11 cellular contexts compared by ENCODE assay signal in genomic region chr19:6465006-6465405, GRCh38. TPM values are rescaled to one million over a fixed set of nuclear protein-coding genes. Genes with fewer than 3 reads are reported as not detected.
DNase-seq lines count a peak whose midpoint lies in the region; ATAC-seq and TF ChIP-seq lines count a peak whose summit lies in the region.
"Had no signal": no experiment of that assay in that cellular context is flagged by ENCODE, and none has a peak within 500 bp of the region (broad histone marks: within the 10 kb centered on the region; RNA-seq: fewer than 3 reads in every experiment).

No MANE protein-coding gene starts in this region.

- H3K4me3 ChIP-seq in HUES64 (ENCODE audit: low read length) = peak overlapping the region; percentile 83
- peak overlapping the region; percentile 70 to 80 for H3K4me3 ChIP-seq in mucosa of rectum (ENCODE audit: low read length in 2 of 2)
- H3K4me3 ChIP-seq in heart right ventricle = no peak overlapping the region

- H3K9ac ChIP-seq in HUES64 (ENCODE audit: low read depth, low read length) = peak overlapping the region; percentile 58
- peak overlapping the region; percentile 86 to 95 for H3K9ac ChIP-seq in mucosa of rectum (ENCODE audit: low read depth in 1 of 2, low read length in 2 of 2)

- peaks cover 11% of the 10 kb centered on the region; the same call in 1 of the 2 replicates for H3K36me3 ChIP-seq in HUES64 (ENCODE audit: insufficient read depth, low read length)
- peaks cover 9 to 20% of the 10 kb centered on the region in 2 donors for H3K36me3 ChIP-seq in mucosa of rectum (ENCODE audit: control insufficient read depth in 2 of 2, insufficient read depth in 2 of 2, low read length in 2 of 2)
- peaks cover 0 to 5% (median 0%) of the 10 kb centered on the region in 9 donors for H3K36me3 ChIP-seq in heart right ventricle

- ATAC-seq in HG02884 (IDR thresholded peaks at IDR 0.05; ENCODE audit: unreplicated experiment) (no peak), heart right ventricle (no peak)

- H3K27me3 ChIP-seq in HUES64 (ENCODE audit: insufficient read depth, low read length) = peaks cover 26% of the 10 kb centered on the region
- H3K27me3 ChIP-seq in mucosa of rectum (ENCODE audit: control insufficient read depth in 2 of 2, insufficient read depth in 2 of 2, low read length in 2 of 2) = no peaks in the 10 kb centered on the region
- peaks cover 7 to 54% (median 38%) of the 10 kb centered on the region in 7 donors for H3K27me3 ChIP-seq in heart right ventricle

- H3K27ac ChIP-seq in 22Rv1 (peak overlapping the region; percentile 98), HUES64 (ENCODE audit: low read depth, low read length) (no peak overlapping the region), epithelial cell of prostate (peak overlapping the region; percentile 55), mucosa of rectum (ENCODE audit: low read depth in 2 of 2, low read length in 2 of 2) (peak overlapping the region; percentile 93 to 95), heart right ventricle (no peak overlapping the region)

- no peaks in the 10 kb centered on the region for H3K4me1 ChIP-seq in HUES64 (ENCODE audit: insufficient read depth, low read length)
- peaks cover 12 to 22% of the 10 kb centered on the region in 2 donors for H3K4me1 ChIP-seq in mucosa of rectum (ENCODE audit: control insufficient read depth in 2 of 2, insufficient read depth in 2 of 2, low read length in 2 of 2)
- peaks cover 0 to 15% (median 4%) of the 10 kb centered on the region in 9 donors for H3K4me1 ChIP-seq in heart right ventricle

- H3K9me3 ChIP-seq in HUES64 (ENCODE audit: insufficient read depth, low read depth, low read length) (no peaks in the 10 kb centered on the region), mucosa of rectum (ENCODE audit: control insufficient read depth in 2 of 2, low read length in 2 of 2) (no peaks in the 10 kb centered on the region), heart right ventricle (no peaks in the 10 kb centered on the region)

- intact Hi-C loops in heart right ventricle (cut with DNase I) = no loop called here

- no peak for TF ChIP-seq CTCF in 22Rv1 (IDR thresholded peaks at IDR 0.05)
- no peak for TF ChIP-seq CTCF in heart right ventricle (IDR thresholded peaks at IDR 0.05)

- DNase-seq in epithelial cell of prostate (ENCODE audit: low read depth, low spot score) (no peak), EL (no peak), germinal center (ENCODE audit: low spot score) (no peak), heart right ventricle (no peak)
- DNase-seq: NCI-H1092 treated with DMSO at 0.1 percent for 48 hours; stimulated activated CD4-positive, alpha-beta T cell treated with anti-CD3 and anti-CD28 coated beads, Interleukin-4, amount 100 ng/mL, for 1 hour had no signal

- WGBS in HUES64 = 44% methylated on average over 9 of the region's 9 CpGs
- WGBS in heart right ventricle, 2 donors = 40 to 52% methylated on average over 9 of the region's 9 CpGs

RNA-seq across cellular contexts. Expression of gene CRB3, which starts 0.9 kb away (rescaled TPM):
- 11.3 TPM for polyA plus RNA-seq in HUES64 (2013, experiment 1 of 2)
- 7.9 TPM for polyA plus RNA-seq in HUES64 (2013, experiment 2 of 2)
- not detected for total RNA-seq in heart right ventricle
- polyA plus RNA-seq in heart right ventricle = under 1 TPM in 1 of 2 donors, not detected in 1; 0.28 TPM
- total RNA-seq: glomerular endothelial cell had no signal

RNA-seq across cellular contexts. Expression of gene SLC25A23, which starts 5.4 kb away (rescaled TPM):
- polyA plus RNA-seq in HUES64 (2013, experiment 1 of 2) = 39.8 TPM
- polyA plus RNA-seq in HUES64 (2013, experiment 2 of 2) = 48.6 TPM
- 100 to 1,000 TPM in 5 of 10 donors, 10 to 100 TPM in 5; 72.2 to 126 (median 95.4) TPM for total RNA-seq in heart right ventricle
- polyA plus RNA-seq in heart right ventricle = 100 to 1,000 TPM in 1 of 2 donors, 10 to 100 TPM in 1; 53.4 to 104 TPM

RNA-seq across cellular contexts. Expression of gene DENND1C, which starts 16.6 kb away (rescaled TPM):
- polyA plus RNA-seq in HUES64 (2013, experiment 1 of 2) = 1.00 TPM
- 1.8 TPM for polyA plus RNA-seq in HUES64 (2013, experiment 2 of 2)
- 1 to 10 TPM in 3 of 10 donors, under 1 TPM in 7; 0.09 to 4.0 (median 0.69) TPM for total RNA-seq in heart right ventricle
- polyA plus RNA-seq in heart right ventricle = 1 to 10 TPM in 1 of 2 donors, under 1 TPM in 1; 0.43 to 1.1 TPM
- total RNA-seq: glomerular endothelial cell had no signal

RNA-seq across cellular contexts. Expression of gene SLC25A41, which starts 31.4 kb away (rescaled TPM):
- 0.30 TPM for polyA plus RNA-seq in HUES64 (2013, experiment 1 of 2)
- 0.25 TPM for polyA plus RNA-seq in HUES64 (2013, experiment 2 of 2)
- under 1 TPM in 6 of 10 donors, not detected in 4; 0.17 to 0.48 (median 0.38) TPM for total RNA-seq in heart right ventricle
- polyA plus RNA-seq in heart right ventricle = 1 to 10 TPM; 1.4 to 1.7 TPM

RNA-seq across cellular contexts. Expression of gene TUBB4A, which starts 37.1 kb away (rescaled TPM):
- polyA plus RNA-seq in HUES64 (2013, experiment 1 of 2) = 7.4 TPM
- 10.7 TPM for polyA plus RNA-seq in HUES64 (2013, experiment 2 of 2)
- total RNA-seq in heart right ventricle = 1 to 10 TPM in 4 of 10 donors, under 1 TPM in 6; 0.19 to 6.6 (median 0.81) TPM
- 1 to 10 TPM in 1 of 2 donors, under 1 TPM in 1; 0.46 to 2.9 TPM for polyA plus RNA-seq in heart right ventricle
- total RNA-seq: glomerular endothelial cell had no signal

Comparison
In these comparisons a context has a peak if more than half of its experiments do, and no peak if none do; other contexts are left out.
1. H3K27ac ChIP-seq: peak in 22Rv1 (single experiment), epithelial cell of prostate (single experiment) and mucosa of rectum (2 of 2); none in HUES64 (single experiment) and heart right ventricle (0 of 10).
2. H3K4me3 ChIP-seq: peak in HUES64 (single experiment) and mucosa of rectum (2 of 2); none in heart right ventricle (0 of 10).